In the genomic region with DNA sequence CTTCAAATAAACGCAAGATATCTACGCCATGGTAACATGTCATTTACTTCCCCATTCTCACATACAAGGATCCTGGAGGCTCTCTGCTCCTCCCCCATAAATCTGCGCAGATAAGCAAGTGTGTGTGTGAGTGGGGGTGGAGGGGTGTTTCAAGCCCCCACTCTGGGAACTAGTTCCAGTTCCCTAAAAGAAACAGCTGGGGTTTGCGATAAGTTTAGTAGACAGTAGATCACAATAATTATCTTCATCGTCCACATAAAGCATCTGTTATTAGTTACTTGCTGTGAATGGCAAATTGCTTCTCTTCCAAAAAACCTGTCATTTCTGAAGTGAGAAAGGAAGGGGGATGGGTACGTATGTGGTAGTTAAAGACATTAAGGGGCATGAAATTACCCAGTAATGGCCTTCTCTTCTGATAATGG, we compare ENCODE assay signal across 10 cellular contexts.
DNase-seq lines count a peak whose midpoint lies in the region; ATAC-seq, FAIRE-seq and TF ChIP-seq lines count a peak whose summit lies in the region.
"Had no signal": no experiment of that assay in that cellular context is flagged by ENCODE, and none has a peak within 500 bp of the region (broad histone marks: within the 10 kb centered on the region; RNA-seq: fewer than 3 reads in every experiment).

No MANE protein-coding gene starts in this region.

- H3K4me1 ChIP-seq in gastrocnemius medialis (peaks cover 98 to 99% of the 10 kb centered on the region in 2 donors), SJCRH30 (peaks cover 9% of the 10 kb centered on the region)

- no peak for TF ChIP-seq CTCF in gastrocnemius medialis (IDR thresholded peaks at IDR 0.05 in 4 of 5, conservative IDR thresholded peaks at IDR 0.05 in 1 of 5)
- TF ChIP-seq CTCF in GM10266 (IDR thresholded peaks at IDR 0.05; ENCODE audit: control insufficient read depth, insufficient read depth, low read depth, missing control alignments): no peak

- H3K36me3 ChIP-seq in gastrocnemius medialis: no peaks in the 10 kb centered on the region
- H3K36me3 ChIP-seq in SJCRH30: peaks cover 11% of the 10 kb centered on the region; the same call in 1 of the 2 replicates

- ATAC-seq in gastrocnemius medialis: no peak
- ATAC-seq: activated CD4-positive, CD25-positive, alpha-beta regulatory T cell treated with anti-CD3 and anti-CD28 coated beads, Interleukin-2, amount 50 U/mL, for 24 hours had no signal

- CTCF ChIA-PET in activated CD4-positive, alpha-beta memory T cell treated with anti-CD3 and anti-CD28 coated beads, Interleukin-2, amount 10 ng/mL, durations not matched to agents 7 days and 5 days (lab: Charles Lee): interaction anchor here (1.2 to 1.3 kb wide), 2 partner anchors 9 to 32 kb away, joined by 5 to 7 read pairs; no protein-coding TSS in a partner anchor

- POLR2A ChIA-PET in activated CD4-positive, alpha-beta memory T cell treated with anti-CD3 and anti-CD28 coated beads, Interleukin-2, amount 10 ng/mL, durations not matched to agents 7 days and 5 days (lab: Charles Lee): interaction anchor here (1.5 kb wide), 1 partner anchor 19 kb away, joined by 3 read pairs; no protein-coding TSS in a partner anchor

- H3K27me3 Mint-ChIP-seq in activated CD4-positive, alpha-beta memory T cell treated with anti-CD3 and anti-CD28 coated beads, Interleukin-2, amount 10 ng/mL, durations not matched to agents 7 days and 5 days: no peaks in the 10 kb centered on the region

- peaks cover 12% of the 10 kb centered on the region for H3K36me3 Mint-ChIP-seq in activated CD4-positive, alpha-beta memory T cell treated with anti-CD3 and anti-CD28 coated beads, Interleukin-2, amount 10 ng/mL, durations not matched to agents 7 days and 5 days (ENCODE audit: low read depth)

- H3K4me3 ChIP-seq in gastrocnemius medialis (no peak overlapping the region), SJCRH30 (no peak overlapping the region)
- H3K4me3 ChIP-seq: adrenal gland had no signal

- intact Hi-C loops in gastrocnemius medialis (cut with DNase I; ENCODE audit: low total_unique reads): no loop called here

- H3K27ac ChIP-seq in gastrocnemius medialis: peak overlapping the region; percentile 94 to 96 (median 94)
- H3K27ac ChIP-seq in SJCRH30: no peak overlapping the region

- no peak overlapping the region for H3K4me3 Mint-ChIP-seq in activated CD4-positive, alpha-beta memory T cell treated with anti-CD3 and anti-CD28 coated beads, Interleukin-2, amount 10 ng/mL, durations not matched to agents 7 days and 5 days

- in situ Hi-C loops in gastrocnemius medialis (cut with MboI; ENCODE audit: low sequenced_read_pairs in 4 of 4): no loop called here

- H3K4me1 Mint-ChIP-seq in activated CD4-positive, alpha-beta memory T cell treated with anti-CD3 and anti-CD28 coated beads, Interleukin-2, amount 10 ng/mL, durations not matched to agents 7 days and 5 days: peaks cover 40% of the 10 kb centered on the region

- H3K27me3 ChIP-seq in gastrocnemius medialis (no peaks in the 10 kb centered on the region), SJCRH30 (no peaks in the 10 kb centered on the region)
- H3K27me3 ChIP-seq: adrenal gland had no signal

- no peaks in the 10 kb centered on the region for H3K9me3 ChIP-seq in gastrocnemius medialis
- H3K9me3 ChIP-seq in SJCRH30 (replicated peaks): no peaks in the 10 kb centered on the region
- H3K9me3 ChIP-seq: adrenal gland had no signal

- DNase-seq in GM12891 (ENCODE audit: insufficient read length, low spot score) (no peak), NOMO-1 treated with DMSO at 0.1 percent for 48 hours (lab: John Stamatoyannopoulos, UW; ENCODE audit: unreplicated experiment) (peak; percentile 88), erythroblast (lab: John Stamatoyannopoulos, UW) (peak; percentile 71 to 91), gastrocnemius medialis (no peak), GM10266 (ENCODE audit: extremely low spot score) (no peak), SJCRH30 (no peak), GM12892 (ENCODE audit: insufficient read length) (no peak)
- no peak for DNase-seq in activated CD4-positive, alpha-beta memory T cell treated with anti-CD3 and anti-CD28 coated beads, Interleukin-2, amount 10 ng/mL, durations not matched to agents 7 days and 5 days

- no peak for TF ChIP-seq POLR2A in GM12891 (IDR thresholded peaks at IDR 0.05; ENCODE audit: low read depth, low read length)
- no peak for TF ChIP-seq POLR2A in erythroblast (IDR thresholded peaks at IDR 0.05; ENCODE audit: low read length)
- no peak for TF ChIP-seq POLR2A in gastrocnemius medialis (IDR thresholded peaks at IDR 0.05)
- TF ChIP-seq POLR2A in GM12892 (IDR thresholded peaks at IDR 0.05; ENCODE audit: low read depth, low read length): no peak

- H3K9me3 Mint-ChIP-seq in activated CD4-positive, alpha-beta memory T cell treated with anti-CD3 and anti-CD28 coated beads, Interleukin-2, amount 10 ng/mL, durations not matched to agents 7 days and 5 days: no peaks in the 10 kb centered on the region

- FAIRE-seq in GM12891 (lab: Jason Lieb, UNC) (peak; percentile 78), GM12892 (lab: Jason Lieb, UNC) (no peak)

- no peak overlapping the region for H3K27ac Mint-ChIP-seq in activated CD4-positive, alpha-beta memory T cell treated with anti-CD3 and anti-CD28 coated beads, Interleukin-2, amount 10 ng/mL, durations not matched to agents 7 days and 5 days

TF ChIP-seq in GM12891, 5 proteins besides CTCF, POLR2A, EP300 and RAD21:
- TF ChIP-seq POLR2AphosphoS5 (IDR thresholded peaks at IDR 0.05; ENCODE audit: low read depth, low read length): no peak
- peak; percentile 94 for TF ChIP-seq SPI1 (IDR thresholded peaks at IDR 0.05; ENCODE audit: low read depth, low read length)
- no peak for TF ChIP-seq POU2F2 (IDR thresholded peaks at IDR 0.05; ENCODE audit: low read depth, low read length)

Comparison
In these comparisons a context has a peak if more than half of its experiments do, and no peak if none do; other contexts are left out.
1. DNase-seq: peak in NOMO-1 treated with DMSO at 0.1 percent for 48 hours (single experiment) and erythroblast (2 of 2); none in GM12891 (single experiment), gastrocnemius medialis (0 of 2), GM10266 (single experiment), SJCRH30 (0 of 2), GM12892 (single experiment) and activated CD4-positive, alpha-beta memory T cell treated with anti-CD3 and anti-CD28 coated beads, Interleukin-2, amount 10 ng/mL, durations not matched to agents 7 days and 5 days (single experiment).